10 cellular contexts compared by ENCODE assay signal in genomic region chr3:155070932-155071387, GRCh38. TPM values are rescaled to one million over a fixed set of nuclear protein-coding genes. Genes with fewer than 3 reads are reported as not detected.
A peak's percentile ranks its signal among the peaks of the same experiment; 100 is the strongest.
DNase-seq lines count a peak whose midpoint lies in the region; ATAC-seq, FAIRE-seq and TF ChIP-seq lines count a peak whose summit lies in the region.
"Had no signal": no experiment of that assay in that cellular context is flagged by ENCODE, and none has a peak within 500 bp of the region (broad histone marks: within the 10 kb centered on the region; RNA-seq: fewer than 3 reads in every experiment).

No MANE protein-coding gene starts in this region.

- FAIRE-seq in urothelium cell line (lab: Jason Lieb, UNC), result no peak
- FAIRE-seq: A549, kidney had no signal

- no peak for TF ChIP-seq CTCF in astrocyte of the cerebellum (IDR thresholded peaks at IDR 0.05; ENCODE audit: low read depth, low read length, missing control alignments)

- intact Hi-C loops in Right ventricle myocardium superior (cut with DNase I) (no loop called here), cardiac septum (cut with DNase I) (no loop called here), left ventricle myocardium superior (cut with micrococcal nuclease) (no loop called here)

- DNase-seq in Right ventricle myocardium superior, result no peak
- no peak for DNase-seq in cardiac septum (ENCODE audit: low spot score)
- DNase-seq in astrocyte of the cerebellum (ENCODE audit: low read depth), result peak; percentile 84
- DNase-seq in left ventricle myocardium superior, result no peak
- DNase-seq in urothelium cell line (ENCODE audit: low spot score), result peak; percentile 46
- DNase-seq in stimulated activated CD8-positive, alpha-beta memory T cell treated with anti-CD3 and anti-CD28 coated beads, Interleukin-4, amount 100 ng/mL, for 48 hours, result no peak
- no peak for DNase-seq in COLO668 (lab: John Stamatoyannopoulos, UW; ENCODE audit: unreplicated experiment)
- DNase-seq in SIG-M5 treated with dmso at 0.1 percent for 504 hours (lab: John Stamatoyannopoulos, UW; ENCODE audit: unreplicated experiment), result no peak
- DNase-seq: kidney had no signal

- no peak overlapping the region for H3K4me3 ChIP-seq in astrocyte of the cerebellum (ENCODE audit: low read depth, low read length)
- H3K4me3 ChIP-seq: A549 had no signal

- in situ Hi-C loops in astrocyte of the cerebellum (cut with HindIII; ENCODE audit: low sequenced_read_pairs), result no loop called here

- peak; percentile 49 for ATAC-seq in Right ventricle myocardium superior (ENCODE audit: poor library complexity)
- ATAC-seq in left ventricle myocardium superior, result peak; percentile 81
- ATAC-seq: A549 had no signal

RNA-seq across cellular contexts. Expression of gene MME, which starts 9.2 kb away (rescaled TPM):
- 3.2 TPM for total RNA-seq in Right ventricle myocardium superior
- total RNA-seq in cardiac septum, result 3.6 TPM
- 3.9 TPM for total RNA-seq in left ventricle myocardium superior

Comparison
In these comparisons a context has a peak if more than half of its experiments do, and no peak if none do; other contexts are left out.
1. DNase-seq: peak in astrocyte of the cerebellum (single experiment) and urothelium cell line (single experiment); none in Right ventricle myocardium superior (single experiment), cardiac septum (single experiment), left ventricle myocardium superior (single experiment), stimulated activated CD8-positive, alpha-beta memory T cell treated with anti-CD3 and anti-CD28 coated beads, Interleukin-4, amount 100 ng/mL, for 48 hours (single experiment), COLO668 (single experiment) and SIG-M5 treated with dmso at 0.1 percent for 504 hours (single experiment).